ENCODE assay signal across 18 cellular contexts in the genomic region with DNA sequence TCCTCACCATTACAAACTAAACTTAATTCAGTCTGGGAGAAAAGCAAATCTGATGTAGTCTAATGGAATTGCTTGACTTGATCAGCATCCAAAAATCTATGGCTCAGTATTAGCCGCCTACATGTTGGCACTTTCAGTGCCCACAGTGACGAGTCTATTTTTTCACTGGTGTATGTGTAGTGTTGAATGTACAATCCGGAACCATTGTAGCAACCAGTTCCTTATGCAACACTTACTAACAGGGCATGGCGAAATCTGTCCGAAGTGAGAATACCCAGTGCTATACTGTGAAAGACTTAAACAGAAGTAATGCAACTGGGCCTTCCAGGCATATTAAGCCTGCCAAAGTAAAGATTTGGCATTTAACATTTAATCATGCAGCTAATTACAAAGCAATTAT. TPM values are rescaled to one million over a fixed set of nuclear protein-coding genes. Genes with fewer than 3 reads are reported as not detected.
DNase-seq lines count a peak whose midpoint lies in the region; ATAC-seq, FAIRE-seq and TF ChIP-seq lines count a peak whose summit lies in the region.
"Had no signal": no experiment of that assay in that cellular context is flagged by ENCODE, and none has a peak within 500 bp of the region (broad histone marks: within the 10 kb centered on the region; RNA-seq: fewer than 3 reads in every experiment).

No MANE protein-coding gene starts in this region.

- H3K36me3 ChIP-seq in mammary epithelial cell (ENCODE audit: insufficient read depth, low read length) (no peaks in the 10 kb centered on the region), lower lobe of right lung (no peaks in the 10 kb centered on the region), MG63 (no peaks in the 10 kb centered on the region)
- no peaks in the 10 kb centered on the region for H3K36me3 ChIP-seq in effector memory CD4-positive, alpha-beta T cell (ENCODE audit: control insufficient read depth, insufficient read depth, low read length)

- no peak overlapping the region for H2AFZ ChIP-seq in mammary epithelial cell (ENCODE audit: low read depth, low read length)
- H2AFZ ChIP-seq: PC-9 had no signal

- DNase-seq in MCF 10A (ENCODE audit: unreplicated experiment) = peak; percentile 83
- no peak for DNase-seq in mammary epithelial cell
- peak; percentile 87 for DNase-seq in SKM-1 treated with dmso at 0.1 percent for 144 hours (lab: John Stamatoyannopoulos, UW; ENCODE audit: unreplicated experiment)
- DNase-seq in lower lobe of right lung = no peak
- DNase-seq in urothelium cell line (ENCODE audit: low spot score) = no peak
- no peak for DNase-seq in MG63
- DNase-seq in effector memory CD4-positive, alpha-beta T cell = no peak
- DNase-seq in natural killer cell treated with Interleukin-12 subunit alpha and Interleukin-12 subunit beta and Interleukin-15 and Interleukin-18, amount 100 ng/mL, for 72 hours (ENCODE audit: low spot score) = no peak
- DNase-seq: 8988T, C1 segment of cervical spinal cord, Caco-2, NCI-H1417 treated with DMSO at 0.1 percent for 48 hours, NCI-H2029 treated with DMSO at 0.1 percent for 48 hours, NCI-H524, PC-9 had no signal

- H3K4me3 ChIP-seq in mammary epithelial cell (replicated peaks in 1 of 3; ENCODE audit: insufficient read depth in 1 of 3, low read depth in 2 of 3, low read length in 3 of 3) (no peak overlapping the region), lower lobe of right lung (no peak overlapping the region), MG63 (no peak overlapping the region)
- H3K4me3 ChIP-seq in effector memory CD4-positive, alpha-beta T cell (ENCODE audit: insufficient read depth, low read depth, low read length, poor library complexity, severe bottlenecking) = no peak overlapping the region
- H3K4me3 ChIP-seq: PC-9, SK-N-MC had no signal

- H3K9me3 ChIP-seq in mammary epithelial cell (replicated peaks; ENCODE audit: insufficient read depth, low read length) = no peaks in the 10 kb centered on the region
- no peaks in the 10 kb centered on the region for H3K9me3 ChIP-seq in lower lobe of right lung
- no peaks in the 10 kb centered on the region for H3K9me3 ChIP-seq in MG63
- no peaks in the 10 kb centered on the region for H3K9me3 ChIP-seq in effector memory CD4-positive, alpha-beta T cell (ENCODE audit: control insufficient read depth, low read length)
- H3K9me3 ChIP-seq: Caco-2 had no signal

- dilution Hi-C loops in mammary epithelial cell (cut with HindIII; ENCODE audit: low sequenced_read_pairs) = no loop called here

- no peak overlapping the region for H3K4me3 Mint-ChIP-seq in MCF 10A (ENCODE audit: unreplicated experiment)
- H3K4me3 Mint-ChIP-seq in natural killer cell treated with Interleukin-12 subunit alpha and Interleukin-12 subunit beta and Interleukin-15 and Interleukin-18, amount 100 ng/mL, for 72 hours = no peak overlapping the region

- no peaks in the 10 kb centered on the region for H3K79me2 ChIP-seq in mammary epithelial cell (ENCODE audit: insufficient read depth, low read length)

- peaks cover 24% of the 10 kb centered on the region for H3K4me1 Mint-ChIP-seq in MCF 10A (ENCODE audit: insufficient read depth, unreplicated experiment)
- H3K4me1 Mint-ChIP-seq in natural killer cell treated with Interleukin-12 subunit alpha and Interleukin-12 subunit beta and Interleukin-15 and Interleukin-18, amount 100 ng/mL, for 72 hours (ENCODE audit: low read depth in 2 of 2) = no peaks in the 10 kb centered on the region

- no peaks in the 10 kb centered on the region for H3K4me1 ChIP-seq in mammary epithelial cell (ENCODE audit: insufficient read depth, low read length)
- no peaks in the 10 kb centered on the region for H3K4me1 ChIP-seq in lower lobe of right lung
- H3K4me1 ChIP-seq in effector memory CD4-positive, alpha-beta T cell (ENCODE audit: control insufficient read depth, insufficient read depth, low read length, poor library complexity, severe bottlenecking) = no peaks in the 10 kb centered on the region
- H3K4me1 ChIP-seq: Caco-2 had no signal

- no TSS peak for BruUV-seq in MCF 10A (replicated peaks; lab: Mats Ljungman, UMichigan)
- no TSS peak for BruUV-seq in mammary epithelial cell (replicated peaks; lab: Mats Ljungman, UMichigan)

- intact Hi-C loops in MCF 10A (cut with micrococcal nuclease) = loop anchor here (10.0 kb wide), 1 partner anchor 177 kb away; no protein-coding TSS in a partner anchor
- intact Hi-C loops in mammary epithelial cell (cut with micrococcal nuclease) = no loop called here
- intact Hi-C loops in lower lobe of right lung (cut with DNase I) = no loop called here

- no peaks in the 10 kb centered on the region for H3K36me3 Mint-ChIP-seq in MCF 10A (ENCODE audit: insufficient read depth, unreplicated experiment)
- H3K36me3 Mint-ChIP-seq in natural killer cell treated with Interleukin-12 subunit alpha and Interleukin-12 subunit beta and Interleukin-15 and Interleukin-18, amount 100 ng/mL, for 72 hours = no peaks in the 10 kb centered on the region

- ATAC-seq in lower lobe of right lung = peak; percentile 69 to 80
- ATAC-seq in natural killer cell treated with Interleukin-12 subunit alpha and Interleukin-12 subunit beta and Interleukin-15 and Interleukin-18, amount 100 ng/mL, for 72 hours = no peak
- ATAC-seq: HCT116 had no signal

- H3K9me3 Mint-ChIP-seq in MCF 10A (ENCODE audit: unreplicated experiment) = no peaks in the 10 kb centered on the region
- no peaks in the 10 kb centered on the region for H3K9me3 Mint-ChIP-seq in natural killer cell treated with Interleukin-12 subunit alpha and Interleukin-12 subunit beta and Interleukin-15 and Interleukin-18, amount 100 ng/mL, for 72 hours

- TF ChIP-seq CTCF in MCF 10A (IDR thresholded peaks at IDR 0.05; ENCODE audit: unreplicated experiment) (no peak), mammary epithelial cell (conservative IDR thresholded peaks at IDR 0.05 in 1 of 2, IDR thresholded peaks at IDR 0.05 in 1 of 2; ENCODE audit: extremely low read depth in 1 of 2, insufficient read depth in 1 of 2, low read depth in 1 of 2, low read length in 2 of 2) (no peak), lower lobe of right lung (IDR thresholded peaks at IDR 0.05) (no peak)

- H3K27me3 Mint-ChIP-seq in MCF 10A (ENCODE audit: insufficient read depth, unreplicated experiment) = no peaks in the 10 kb centered on the region
- H3K27me3 Mint-ChIP-seq in natural killer cell treated with Interleukin-12 subunit alpha and Interleukin-12 subunit beta and Interleukin-15 and Interleukin-18, amount 100 ng/mL, for 72 hours = no peaks in the 10 kb centered on the region

- POLR2A ChIA-PET in MCF 10A (lab: Yijun Ruan, JAX) = interaction anchor here (1.5 kb wide), 1 partner anchor 10 kb away, joined by 3 read pairs; no protein-coding TSS in a partner anchor

- CTCF ChIA-PET in MCF 10A (lab: Yijun Ruan, JAX) (interaction anchor here (0.6 to 1.6 kb wide), 3 partner anchors 9 to 408 kb away, joined by 4 to 8 read pairs (median 4); no protein-coding TSS in a partner anchor), mammary epithelial cell (lab: Charles Lee; ENCODE audit: low non-redundant PET) (no interaction called here)

- in situ Hi-C loops in mammary epithelial cell (cut with MboI; ENCODE audit: low sequenced_read_pairs in 2 of 2) = no loop called here

- no peak overlapping the region for H3K27ac ChIP-seq in mammary epithelial cell (ENCODE audit: insufficient read depth, low read depth, low read length)
- H3K27ac ChIP-seq in lower lobe of right lung = no peak overlapping the region
- H3K27ac ChIP-seq in effector memory CD4-positive, alpha-beta T cell (ENCODE audit: insufficient read depth, low read length, poor library complexity, severe bottlenecking) = no peak overlapping the region
- H3K27ac ChIP-seq: PC-9, SK-N-MC had no signal

- H3K4me2 ChIP-seq in mammary epithelial cell (ENCODE audit: insufficient read depth, low read depth, low read length) = no peak overlapping the region
- H3K4me2 ChIP-seq: PC-9 had no signal

- H4K20me1 ChIP-seq in mammary epithelial cell (ENCODE audit: insufficient read depth, low read length) = no peaks in the 10 kb centered on the region

- H3K27me3 ChIP-seq in mammary epithelial cell (ENCODE audit: insufficient read depth, low read length) = no peaks in the 10 kb centered on the region
- no peaks in the 10 kb centered on the region for H3K27me3 ChIP-seq in lower lobe of right lung (ENCODE audit: low read depth)
- no peaks in the 10 kb centered on the region for H3K27me3 ChIP-seq in MG63
- no peaks in the 10 kb centered on the region for H3K27me3 ChIP-seq in effector memory CD4-positive, alpha-beta T cell (replicated peaks; ENCODE audit: control insufficient read depth, insufficient read depth, low read length, poor library complexity, severe bottlenecking)

- H3K9ac ChIP-seq in mammary epithelial cell (ENCODE audit: insufficient read depth, low read length) = no peak overlapping the region

- WGBS in mammary epithelial cell (ENCODE audit: low coverage, missing lambda C conversion rate) = 6% methylated on average over 5 of the region's 5 CpGs

- H3K27ac Mint-ChIP-seq in MCF 10A (ENCODE audit: low read depth, unreplicated experiment) = peak overlapping the region; percentile 80
- no peak overlapping the region for H3K27ac Mint-ChIP-seq in natural killer cell treated with Interleukin-12 subunit alpha and Interleukin-12 subunit beta and Interleukin-15 and Interleukin-18, amount 100 ng/mL, for 72 hours

- FAIRE-seq in urothelium cell line (lab: Jason Lieb, UNC) = peak; percentile 70
- FAIRE-seq: GM18507 had no signal

RNA-seq across cellular contexts. Expression of gene LRRN1, which starts 18.6 kb away (rescaled TPM):
- total RNA-seq in MCF 10A (2022) = 1.2 TPM in 2 replicates
- total RNA-seq in mammary epithelial cell = 10 to 100 TPM in 1 of 2 donors, not detected in 1; 37.0 TPM
- polyA plus RNA-seq in mammary epithelial cell = 0.08 TPM
- polyA minus RNA-seq in mammary epithelial cell = not detected
- 2.0 TPM for total RNA-seq in lower lobe of right lung
- total RNA-seq in MG63 (2014; rRNA removed; shearing (Covaris generic); ENCODE audit: low replicate concordance) = not detected in 2 replicates
- total RNA-seq in natural killer cell treated with Interleukin-12 subunit alpha and Interleukin-12 subunit beta and Interleukin-15 and Interleukin-18, amount 100 ng/mL, for 72 hours = under 1 TPM; 0.38 to 0.64 TPM

Comparison
In these comparisons a context has a peak if more than half of its experiments do, and no peak if none do; other contexts are left out.
1. DNase-seq: peak in MCF 10A (single experiment) and SKM-1 treated with dmso at 0.1 percent for 144 hours (single experiment); none in mammary epithelial cell (single experiment), lower lobe of right lung (single experiment), urothelium cell line (single experiment), MG63 (single experiment), effector memory CD4-positive, alpha-beta T cell (0 of 3) and natural killer cell treated with Interleukin-12 subunit alpha and Interleukin-12 subunit beta and Interleukin-15 and Interleukin-18, amount 100 ng/mL, for 72 hours (single experiment).
2. ATAC-seq: peak in lower lobe of right lung (2 of 2); none in natural killer cell treated with Interleukin-12 subunit alpha and Interleukin-12 subunit beta and Interleukin-15 and Interleukin-18, amount 100 ng/mL, for 72 hours (0 of 2).